In the genomic region with DNA sequence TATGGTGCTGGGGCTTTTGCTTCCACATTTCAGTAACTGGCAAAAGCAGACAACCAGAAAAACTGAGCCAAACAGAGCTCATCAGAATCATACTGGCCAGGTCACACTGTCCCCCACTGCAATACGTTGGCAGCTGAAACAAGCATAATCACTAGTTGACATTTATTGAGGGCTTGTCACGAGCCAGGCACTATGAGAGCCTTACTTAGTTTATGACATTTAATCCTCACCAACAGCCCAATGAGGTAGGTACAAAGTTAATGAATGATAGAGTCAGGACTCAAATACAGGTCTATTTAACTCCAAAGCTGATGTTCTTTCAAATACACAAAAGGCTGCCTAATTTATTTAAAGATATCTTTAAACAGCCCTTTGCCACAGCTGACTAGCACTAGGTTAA, we compare ENCODE assay signal across 26 cellular contexts.
"Had no signal": no experiment of that assay in that cellular context is flagged by ENCODE, and none has a peak within 500 bp of the region (broad histone marks: within the 10 kb centered on the region; RNA-seq: fewer than 3 reads in every experiment).

No MANE protein-coding gene starts in this region.

- H3K4me3 ChIP-seq: ascending aorta, coronary artery, dorsolateral prefrontal cortex, heart left ventricle had no signal

- DNase-seq: activated CD4-positive, alpha-beta memory T cell treated with anti-CD3 and anti-CD28 coated beads, Interleukin-2, amount 10 ng/mL, durations not matched to agents 7 days and 5 days; activated CD4-positive, alpha-beta T cell treated with anti-CD3 and anti-CD28 coated beads for 36 hours; activated CD4-positive, alpha-beta T cell treated with anti-CD3 and anti-CD28 coated beads, Interleukin-2, amount 10 ng/mL, durations not matched to agents 7 days and 5 days; activated CD4-positive, alpha-beta T cell treated with anti-CD3 and anti-CD28 coated beads, Interleukin-2, amount 50 U/mL, for 4 hours; activated CD4-positive, CD25-positive, alpha-beta regulatory T cell; activated CD4-positive, CD25-positive, alpha-beta regulatory T cell treated with anti-CD3 and anti-CD28 coated beads, Interleukin-2, amount 50 U/mL, for 72 hours; activated CD8-positive, alpha-beta memory T cell treated with anti-CD3 and anti-CD28 coated beads, Interleukin-2, amount 50 U/mL, for 48 hours; activated gamma-delta T cell; activated naive CD4-positive, alpha-beta T cell; activated naive CD4-positive, alpha-beta T cell treated with anti-CD3 and anti-CD28 coated beads, Interleukin-2, amount 10 ng/mL, durations not matched to agents 7 days and 5 days; activated naive CD8-positive, alpha-beta T cell treated with anti-CD3 and anti-CD28 coated beads, Interleukin-2, amount 10 ng/mL, durations not matched to agents 7 days and 5 days; activated T-cell treated with anti-CD3 and anti-CD28 coated beads for 4 hours; activated T-cell treated with anti-CD3 and anti-CD28 coated beads, Interleukin-2, amount 50 U/mL, for 24 hours; activated T-cell treated with anti-CD3 and anti-CD28 coated beads, Interleukin-2, amount 50 U/mL, for 72 hours; brain microvascular endothelial cell; dorsolateral prefrontal cortex; effector memory CD4-positive, alpha-beta T cell; endodermal cell; foreskin fibroblast; glutamatergic neuron; heart left ventricle; T-helper 2 cell had no signal

- H3K27me3 ChIP-seq: ascending aorta, brain microvascular endothelial cell had no signal

- H3K9me3 ChIP-seq: ascending aorta had no signal

- H3K27ac ChIP-seq: ascending aorta, brain microvascular endothelial cell, coronary artery, dorsolateral prefrontal cortex, heart left ventricle had no signal

- H3K36me3 ChIP-seq: ascending aorta, brain microvascular endothelial cell, heart left ventricle had no signal

- ATAC-seq: activated CD4-positive, alpha-beta T cell treated with anti-CD3 and anti-CD28 coated beads for 36 hours; activated naive CD4-positive, alpha-beta T cell treated with anti-CD3 and anti-CD28 coated beads, Interleukin-2, amount 50 U/mL, for 72 hours; activated T-cell treated with anti-CD3 and anti-CD28 coated beads, Interleukin-2, amount 50 U/mL, for 72 hours; esophagus mucosa; heart left ventricle had no signal

- H3K4me1 ChIP-seq: ascending aorta, heart left ventricle had no signal
